19 cellular contexts compared by ENCODE assay signal in the genomic region with DNA sequence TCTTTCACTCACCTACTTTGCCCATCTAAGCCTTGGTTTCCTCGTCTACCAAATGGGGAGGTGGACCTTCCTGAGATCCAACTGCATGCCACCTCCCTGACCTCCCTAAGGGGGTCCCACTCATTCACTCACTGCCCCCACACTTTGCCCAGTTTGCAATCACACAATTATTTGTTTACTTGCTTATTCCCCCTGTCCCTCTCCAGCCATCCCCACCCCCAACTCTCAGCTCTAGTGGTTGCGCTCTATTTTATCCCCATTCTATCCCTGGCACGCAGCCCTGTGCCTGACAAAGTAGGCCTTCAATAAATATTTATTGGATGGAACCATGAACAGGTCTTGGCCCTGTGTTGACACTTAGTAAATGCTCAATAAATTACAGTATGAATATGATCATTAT.
"Had no signal": no experiment of that assay in that cellular context is flagged by ENCODE, and none has a peak within 500 bp of the region (broad histone marks: within the 10 kb centered on the region; RNA-seq: fewer than 3 reads in every experiment).

No MANE protein-coding gene starts in this region.

- DNase-seq: colonic mucosa; cortex of kidney; dermis blood vessel endothelial cell; dorsolateral prefrontal cortex; effector CD4-positive, alpha-beta T cell; effector CD8-positive, alpha-beta T cell; effector memory CD4-positive, alpha-beta T cell; effector memory CD8-positive, alpha-beta T cell; endodermal cell; erythroblast; esophagus squamous epithelium; foreskin fibroblast; foreskin keratinocyte; foreskin melanocyte; gastrocnemius medialis; glutamatergic neuron; heart left ventricle; heart right ventricle had no signal

- H3K4me1 Mint-ChIP-seq: endodermal cell had no signal

- H3K27ac Mint-ChIP-seq: dendritic cell treated with granulocyte-macrophage colony-stimulating factor and Interleukin-4, amounts not matched to agents 40 ng/mL and 50 ng/mL, for 4 days; effector memory CD8-positive, alpha-beta T cell; endodermal cell had no signal

- H3K4me3 Mint-ChIP-seq: dendritic cell treated with granulocyte-macrophage colony-stimulating factor and Interleukin-4, amounts not matched to agents 40 ng/mL and 50 ng/mL, for 4 days; effector memory CD8-positive, alpha-beta T cell; endodermal cell had no signal

- H3K9me3 Mint-ChIP-seq: dendritic cell treated with granulocyte-macrophage colony-stimulating factor and Interleukin-4, amounts not matched to agents 40 ng/mL and 50 ng/mL, for 4 days; effector memory CD8-positive, alpha-beta T cell; endodermal cell had no signal
